1 cellular context compared by ENCODE assay signal in the genomic region with DNA sequence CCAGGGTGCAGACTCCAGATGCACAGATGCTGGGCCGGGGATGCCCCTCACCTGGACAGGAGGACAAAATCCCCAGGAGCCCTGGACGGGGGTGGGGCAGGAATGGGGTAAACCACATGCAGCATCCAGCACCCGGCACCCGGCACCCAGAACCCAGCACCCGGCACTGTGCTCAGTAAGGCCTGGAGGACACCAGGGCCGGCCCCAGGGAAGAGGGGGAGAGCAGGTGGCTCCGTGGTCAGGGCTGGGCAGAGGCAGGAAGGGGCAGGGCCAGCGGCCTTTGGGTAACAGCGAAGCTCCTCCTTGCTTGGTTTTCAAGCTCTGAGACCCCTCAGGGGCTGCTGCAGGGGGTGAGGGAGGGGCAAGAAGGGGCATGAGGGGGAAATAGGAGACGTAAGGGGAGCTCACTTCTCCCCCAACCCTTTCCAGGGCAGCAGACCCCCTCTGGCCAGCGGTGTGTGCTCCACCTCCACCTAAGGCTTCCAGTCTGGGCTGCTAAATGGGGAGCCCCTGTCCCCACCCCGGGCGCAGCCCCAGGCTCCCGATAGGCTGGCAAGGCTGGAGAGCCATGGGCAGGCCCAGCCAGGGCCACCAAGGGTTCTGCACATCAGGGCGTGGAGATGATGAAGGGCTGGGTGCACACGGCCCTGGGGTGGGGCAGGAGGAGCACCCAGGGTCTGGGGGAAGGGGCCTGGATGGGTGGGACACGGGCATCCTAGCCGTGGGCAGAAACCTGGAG.
TF ChIP-seq lines count a peak whose summit lies in the region.

No MANE protein-coding gene starts in this region.

TF ChIP-seq in HepG2, 621 proteins besides CTCF, POLR2A, EP300 and RAD21 (continues in another document):
- TF ChIP-seq SKI (IDR thresholded peaks at IDR 0.05; ENCODE audit: partially characterized antibody) (no peak), KDM5A (IDR thresholded peaks at IDR 0.05; ENCODE audit: borderline replicate concordance, low read length) (no peak), ZNF577 (CRISPR knock-in tag; IDR thresholded peaks at IDR 0.05; ENCODE audit: borderline replicate concordance, low read depth) (no peak), ZNF574 (CRISPR knock-in tag; IDR thresholded peaks at IDR 0.05) (no peak), RFXAP (CRISPR knock-in tag; IDR thresholded peaks at IDR 0.05; ENCODE audit: borderline replicate concordance) (no peak), ZNF501 (CRISPR knock-in tag; IDR thresholded peaks at IDR 0.05) (no peak; the same call in 1 of the 2 replicates), ZFY (CRISPR knock-in tag; IDR thresholded peaks at IDR 0.05) (no peak; the same call in 1 of the 2 replicates), HMG20B (CRISPR knock-in tag; conservative IDR thresholded peaks at IDR 0.05) (no peak), NFE2L1 (CRISPR knock-in tag; IDR thresholded peaks at IDR 0.05; ENCODE audit: borderline replicate concordance) (no peak), ZNF891 (CRISPR knock-in tag; IDR thresholded peaks at IDR 0.05) (no peak), UBTF (CRISPR knock-in tag; IDR thresholded peaks at IDR 0.05) (peak; percentile 12), HNRNPLL (IDR thresholded peaks at IDR 0.05; ENCODE audit: low read depth, low read length, poor library complexity, severe bottlenecking) (peak; percentile 9), KLF12 (CRISPR knock-in tag; IDR thresholded peaks at IDR 0.05; ENCODE audit: borderline replicate concordance) (no peak), ZNF232 (CRISPR knock-in tag; IDR thresholded peaks at IDR 0.05; ENCODE audit: borderline replicate concordance) (no peak), ZEB1 (IDR thresholded peaks at IDR 0.05; ENCODE audit: insufficient replicate concordance, low read depth) (peak; percentile 74), ZNF333 (CRISPR knock-in tag; IDR thresholded peaks at IDR 0.05; ENCODE audit: borderline replicate concordance) (0 out of 2 replicates have a peak, but pooled peaks have one; percentile 35), ZNF33A (CRISPR knock-in tag; IDR thresholded peaks at IDR 0.05; ENCODE audit: borderline replicate concordance) (no peak), ZFP82 (CRISPR knock-in tag; IDR thresholded peaks at IDR 0.05; ENCODE audit: borderline replicate concordance) (no peak), BHLHE40 (IDR thresholded peaks at IDR 0.05; ENCODE audit: low read length) (no peak), SNAI1 (CRISPR knock-in tag; IDR thresholded peaks at IDR 0.05; ENCODE audit: borderline replicate concordance) (0 out of 2 replicates have a peak, but pooled peaks have one; percentile 44), POLR2AphosphoS5 (IDR thresholded peaks at IDR 0.05; ENCODE audit: low read depth, low read length) (no peak; the same call in 1 of the 2 replicates), AHDC1 (CRISPR knock-in tag; IDR thresholded peaks at IDR 0.05; ENCODE audit: borderline replicate concordance) (no peak)
- TF ChIP-seq, protein P1, sequence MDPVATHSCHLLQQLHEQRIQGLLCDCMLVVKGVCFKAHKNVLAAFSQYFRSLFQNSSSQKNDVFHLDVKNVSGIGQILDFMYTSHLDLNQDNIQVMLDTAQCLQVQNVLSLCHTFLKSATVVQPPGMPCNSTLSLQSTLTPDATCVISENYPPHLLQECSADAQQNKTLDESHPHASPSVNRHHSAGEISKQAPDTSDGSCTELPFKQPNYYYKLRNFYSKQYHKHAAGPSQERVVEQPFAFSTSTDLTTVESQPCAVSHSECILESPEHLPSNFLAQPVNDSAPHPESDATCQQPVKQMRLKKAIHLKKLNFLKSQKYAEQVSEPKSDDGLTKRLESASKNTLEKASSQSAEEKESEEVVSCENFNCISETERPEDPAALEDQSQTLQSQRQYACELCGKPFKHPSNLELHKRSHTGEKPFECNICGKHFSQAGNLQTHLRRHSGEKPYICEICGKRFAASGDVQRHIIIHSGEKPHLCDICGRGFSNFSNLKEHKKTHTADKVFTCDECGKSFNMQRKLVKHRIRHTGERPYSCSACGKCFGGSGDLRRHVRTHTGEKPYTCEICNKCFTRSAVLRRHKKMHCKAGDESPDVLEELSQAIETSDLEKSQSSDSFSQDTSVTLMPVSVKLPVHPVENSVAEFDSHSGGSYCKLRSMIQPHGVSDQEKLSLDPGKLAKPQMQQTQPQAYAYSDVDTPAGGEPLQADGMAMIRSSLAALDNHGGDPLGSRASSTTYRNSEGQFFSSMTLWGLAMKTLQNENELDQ (CRISPR knock-in tag; IDR thresholded peaks at IDR 0.05; ENCODE audit: borderline replicate concordance), result no peak
- TF ChIP-seq, protein P2, sequence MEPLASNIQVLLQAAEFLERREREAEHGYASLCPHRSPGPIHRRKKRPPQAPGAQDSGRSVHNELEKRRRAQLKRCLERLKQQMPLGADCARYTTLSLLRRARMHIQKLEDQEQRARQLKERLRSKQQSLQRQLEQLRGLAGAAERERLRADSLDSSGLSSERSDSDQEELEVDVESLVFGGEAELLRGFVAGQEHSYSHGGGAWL (CRISPR knock-in tag; IDR thresholded peaks at IDR 0.05), result no peak
- TF ChIP-seq, protein P3, sequence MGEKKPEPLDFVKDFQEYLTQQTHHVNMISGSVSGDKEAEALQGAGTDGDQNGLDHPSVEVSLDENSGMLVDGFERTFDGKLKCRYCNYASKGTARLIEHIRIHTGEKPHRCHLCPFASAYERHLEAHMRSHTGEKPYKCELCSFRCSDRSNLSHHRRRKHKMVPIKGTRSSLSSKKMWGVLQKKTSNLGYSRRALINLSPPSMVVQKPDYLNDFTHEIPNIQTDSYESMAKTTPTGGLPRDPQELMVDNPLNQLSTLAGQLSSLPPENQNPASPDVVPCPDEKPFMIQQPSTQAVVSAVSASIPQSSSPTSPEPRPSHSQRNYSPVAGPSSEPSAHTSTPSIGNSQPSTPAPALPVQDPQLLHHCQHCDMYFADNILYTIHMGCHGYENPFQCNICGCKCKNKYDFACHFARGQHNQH (CRISPR knock-in tag; IDR thresholded peaks at IDR 0.05), result no peak
- TF ChIP-seq, protein P4, sequence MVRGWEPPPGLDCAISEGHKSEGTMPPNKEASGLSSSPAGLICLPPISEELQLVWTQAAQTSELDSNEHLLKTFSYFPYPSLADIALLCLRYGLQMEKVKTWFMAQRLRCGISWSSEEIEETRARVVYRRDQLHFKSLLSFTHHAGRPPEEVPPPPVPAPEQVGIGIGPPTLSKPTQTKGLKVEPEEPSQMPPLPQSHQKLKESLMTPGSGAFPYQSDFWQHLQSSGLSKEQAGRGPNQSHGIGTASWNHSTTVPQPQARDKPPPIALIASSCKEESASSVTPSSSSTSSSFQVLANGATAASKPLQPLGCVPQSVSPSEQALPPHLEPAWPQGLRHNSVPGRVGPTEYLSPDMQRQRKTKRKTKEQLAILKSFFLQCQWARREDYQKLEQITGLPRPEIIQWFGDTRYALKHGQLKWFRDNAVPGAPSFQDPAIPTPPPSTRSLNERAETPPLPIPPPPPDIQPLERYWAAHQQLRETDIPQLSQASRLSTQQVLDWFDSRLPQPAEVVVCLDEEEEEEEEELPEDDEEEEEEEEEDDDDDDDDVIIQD (CRISPR knock-in tag; IDR thresholded peaks at IDR 0.05; ENCODE audit: low read depth), result no peak
- TF ChIP-seq, protein P5, sequence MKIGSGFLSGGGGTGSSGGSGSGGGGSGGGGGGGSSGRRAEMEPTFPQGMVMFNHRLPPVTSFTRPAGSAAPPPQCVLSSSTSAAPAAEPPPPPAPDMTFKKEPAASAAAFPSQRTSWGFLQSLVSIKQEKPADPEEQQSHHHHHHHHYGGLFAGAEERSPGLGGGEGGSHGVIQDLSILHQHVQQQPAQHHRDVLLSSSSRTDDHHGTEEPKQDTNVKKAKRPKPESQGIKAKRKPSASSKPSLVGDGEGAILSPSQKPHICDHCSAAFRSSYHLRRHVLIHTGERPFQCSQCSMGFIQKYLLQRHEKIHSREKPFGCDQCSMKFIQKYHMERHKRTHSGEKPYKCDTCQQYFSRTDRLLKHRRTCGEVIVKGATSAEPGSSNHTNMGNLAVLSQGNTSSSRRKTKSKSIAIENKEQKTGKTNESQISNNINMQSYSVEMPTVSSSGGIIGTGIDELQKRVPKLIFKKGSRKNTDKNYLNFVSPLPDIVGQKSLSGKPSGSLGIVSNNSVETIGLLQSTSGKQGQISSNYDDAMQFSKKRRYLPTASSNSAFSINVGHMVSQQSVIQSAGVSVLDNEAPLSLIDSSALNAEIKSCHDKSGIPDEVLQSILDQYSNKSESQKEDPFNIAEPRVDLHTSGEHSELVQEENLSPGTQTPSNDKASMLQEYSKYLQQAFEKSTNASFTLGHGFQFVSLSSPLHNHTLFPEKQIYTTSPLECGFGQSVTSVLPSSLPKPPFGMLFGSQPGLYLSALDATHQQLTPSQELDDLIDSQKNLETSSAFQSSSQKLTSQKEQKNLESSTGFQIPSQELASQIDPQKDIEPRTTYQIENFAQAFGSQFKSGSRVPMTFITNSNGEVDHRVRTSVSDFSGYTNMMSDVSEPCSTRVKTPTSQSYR (CRISPR knock-in tag; IDR thresholded peaks at IDR 0.05; ENCODE audit: borderline replicate concordance), result no peak
